ENCODE assay signal across 19 cellular contexts in the genomic region with DNA sequence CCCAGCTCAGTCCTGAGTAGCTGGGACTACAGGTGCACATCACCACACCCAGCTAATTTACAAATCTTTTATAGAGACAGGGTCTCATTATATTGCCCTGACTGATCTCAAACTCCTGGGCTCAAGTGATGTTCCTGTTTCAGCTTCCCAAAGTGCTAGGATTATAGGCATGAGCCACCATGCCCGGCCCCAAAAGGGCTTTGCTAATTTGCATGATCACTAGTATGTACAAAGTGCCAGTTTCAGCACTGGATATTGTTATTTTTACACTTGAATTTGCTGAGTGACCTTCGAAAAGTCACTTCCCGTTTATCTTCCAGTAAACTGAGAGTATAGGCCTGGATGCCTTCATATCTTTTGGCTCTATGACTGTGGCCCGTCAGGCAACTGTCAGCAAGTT.
"Had no signal": no experiment of that assay in that cellular context is flagged by ENCODE, and none has a peak within 500 bp of the region (broad histone marks: within the 10 kb centered on the region; RNA-seq: fewer than 3 reads in every experiment).

No MANE protein-coding gene starts in this region.

- ATAC-seq: left lung; naive thymus-derived CD4-positive, alpha-beta T cell; psoas muscle had no signal

- H3K27ac ChIP-seq: colonic mucosa, hepatocyte, left lung, psoas muscle, stomach, thoracic aorta, transverse colon had no signal

- H3K4me1 ChIP-seq: colonic mucosa, psoas muscle, transverse colon had no signal

- H3K4me3 ChIP-seq: colonic mucosa, hepatocyte, left lung, lung, psoas muscle, stomach, thoracic aorta, transverse colon had no signal

- DNase-seq: effector CD4-positive, alpha-beta T cell; foreskin melanocyte; kidney glomerular epithelial cell; left lung; mesendoderm; naive thymus-derived CD4-positive, alpha-beta T cell; nephron progenitor cell; psoas muscle; retina; small intestine; stimulated activated CD4-positive, alpha-beta T cell treated with anti-CD3 and anti-CD28 coated beads, Interleukin-12 subunit alpha, Interleukin-12 subunit beta, amount 100 ng/mL, for 4 hours; stimulated activated naive CD4-positive, alpha-beta T cell; stomach; substantia nigra; transverse colon had no signal

- H3K36me3 ChIP-seq: colonic mucosa, thoracic aorta, transverse colon had no signal

- H3K27me3 ChIP-seq: colonic mucosa, hepatocyte, left lung, stomach, transverse colon had no signal

- H3K9me3 ChIP-seq: colonic mucosa, left lung, psoas muscle, stomach, thoracic aorta, transverse colon had no signal
